23 cellular contexts compared by ENCODE assay signal in the genomic region with DNA sequence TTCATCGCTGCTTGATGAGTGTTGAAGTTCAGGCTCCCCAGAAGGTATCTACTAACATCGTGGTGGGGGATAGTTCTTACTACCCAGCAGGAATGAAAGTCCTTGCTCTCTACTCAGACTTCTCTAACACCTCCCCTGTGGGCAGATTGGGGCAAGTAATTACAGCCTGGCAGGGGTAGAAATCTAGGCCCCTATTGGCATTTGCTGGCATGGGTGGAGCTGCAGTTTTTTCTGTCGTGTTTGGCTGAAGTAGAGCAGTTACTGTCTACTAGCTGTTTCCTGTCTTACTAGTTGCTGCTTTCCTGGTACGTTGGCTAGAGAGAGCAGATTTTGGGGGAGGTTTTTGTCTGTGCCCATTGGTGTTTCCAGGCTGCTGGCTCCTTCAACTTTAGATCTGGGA. TPM values are rescaled to one million over a fixed set of nuclear protein-coding genes. Genes with fewer than 3 reads are reported as not detected.
DNase-seq lines count a peak whose midpoint lies in the region; ATAC-seq and TF ChIP-seq lines count a peak whose summit lies in the region.
"Had no signal": no experiment of that assay in that cellular context is flagged by ENCODE, and none has a peak within 500 bp of the region (broad histone marks: within the 10 kb centered on the region; RNA-seq: fewer than 3 reads in every experiment).

No MANE protein-coding gene starts in this region.

- H3K9me3 ChIP-seq in CD4-positive, alpha-beta T cell (ENCODE audit: control insufficient read depth, low read length), result no peaks in the 10 kb centered on the region
- H3K9me3 ChIP-seq in neutrophil, result no peaks in the 10 kb centered on the region
- H3K9me3 ChIP-seq: BE2C, HAP-1, MG63 had no signal

- H3K36me3 ChIP-seq in neutrophil, result peaks cover 25% of the 10 kb centered on the region
- H3K36me3 ChIP-seq: BE2C, HAP-1 had no signal

- H3K9me3 Mint-ChIP-seq in CD14-positive monocyte (no peaks in the 10 kb centered on the region), WTC11 (peaks cover 4% of the 10 kb centered on the region; the same call in 1 of the 2 replicates)
- no peaks in the 10 kb centered on the region for H3K9me3 Mint-ChIP-seq in CD4-positive, alpha-beta T cell
- H3K9me3 Mint-ChIP-seq in activated CD8-positive, alpha-beta T cell treated with anti-CD3 and anti-CD28 coated beads for 36 hours, result no peaks in the 10 kb centered on the region
- H3K9me3 Mint-ChIP-seq: CD4-positive, alpha-beta memory T cell; GM23338 had no signal

- CTCF ChIA-PET in CD4-positive, alpha-beta T cell (lab: Charles Lee), result no interaction called here
- CTCF ChIA-PET in activated CD8-positive, alpha-beta T cell treated with anti-CD3 and anti-CD28 coated beads for 36 hours (lab: Charles Lee), result no interaction called here
- CTCF ChIA-PET in WTC11 (lab: Charles Lee), result no interaction called here

- POLR2A ChIA-PET in CD4-positive, alpha-beta T cell (lab: Charles Lee), result interaction anchor here (0.6 kb wide), 1 partner anchor 1808 kb away, joined by 3 read pairs; the partner anchor contains the start of gene FAF1
- POLR2A ChIA-PET in activated CD8-positive, alpha-beta T cell treated with anti-CD3 and anti-CD28 coated beads for 36 hours (lab: Charles Lee), result interaction anchor here (0.7 kb wide), 1 partner anchor 56 kb away, joined by 5 read pairs; no protein-coding TSS in a partner anchor
- POLR2A ChIA-PET in WTC11 (lab: Charles Lee), result no interaction called here

- H3K27ac ChIP-seq in CD4-positive, alpha-beta T cell (ENCODE audit: low read depth, low read length), result no peak overlapping the region
- H3K27ac ChIP-seq in neutrophil, result peak overlapping the region; percentile 78
- H3K27ac ChIP-seq: RWPE1, SK-N-MC had no signal

- no peaks in the 10 kb centered on the region for H3K4me1 Mint-ChIP-seq in CD14-positive monocyte
- H3K4me1 Mint-ChIP-seq in CD4-positive, alpha-beta T cell (ENCODE audit: low read depth), result peaks cover 25% of the 10 kb centered on the region
- H3K4me1 Mint-ChIP-seq in activated CD8-positive, alpha-beta T cell treated with anti-CD3 and anti-CD28 coated beads for 36 hours (ENCODE audit: low read depth), result peaks cover 10% of the 10 kb centered on the region
- no peaks in the 10 kb centered on the region for H3K4me1 Mint-ChIP-seq in WTC11

- H3K27ac Mint-ChIP-seq in CD14-positive monocyte (peak overlapping the region in 4 of 7 donors; percentile 2 to 30 (median 22)), WTC11 (no peak overlapping the region)
- peak overlapping the region; percentile 14 for H3K27ac Mint-ChIP-seq in CD4-positive, alpha-beta T cell
- H3K27ac Mint-ChIP-seq in activated CD8-positive, alpha-beta T cell treated with anti-CD3 and anti-CD28 coated beads for 36 hours, result no peak overlapping the region
- H3K27ac Mint-ChIP-seq: GM23338 had no signal

- H3K36me3 Mint-ChIP-seq in CD14-positive monocyte, result peaks cover 35 to 37% of the 10 kb centered on the region in 2 donors
- H3K36me3 Mint-ChIP-seq in CD4-positive, alpha-beta T cell (ENCODE audit: low read depth), result peaks cover 57% of the 10 kb centered on the region
- peaks cover 8% of the 10 kb centered on the region for H3K36me3 Mint-ChIP-seq in activated CD8-positive, alpha-beta T cell treated with anti-CD3 and anti-CD28 coated beads for 36 hours (ENCODE audit: low read depth)
- H3K36me3 Mint-ChIP-seq in WTC11, result peaks cover 5% of the 10 kb centered on the region; the same call in 1 of the 2 replicates

- ATAC-seq in CD4-positive, alpha-beta T cell (ENCODE audit: poor library complexity), result no peak
- ATAC-seq in activated CD8-positive, alpha-beta T cell treated with anti-CD3 and anti-CD28 coated beads for 36 hours, result peak; percentile 37
- ATAC-seq in GM18867 (IDR thresholded peaks at IDR 0.05; ENCODE audit: unreplicated experiment), result no peak
- ATAC-seq in WTC11, result no peak
- ATAC-seq: GM23338 had no signal

- intact Hi-C loops in CD14-positive monocyte (cut with micrococcal nuclease), result no loop called here
- intact Hi-C loops in CD4-positive, alpha-beta T cell (cut with DNase I, micrococcal nuclease), result loop anchor here in 1 of 2 experiments (10.0 kb wide), 1 partner anchor 643 kb away; no protein-coding TSS in a partner anchor
- intact Hi-C loops in activated CD8-positive, alpha-beta T cell treated with anti-CD3 and anti-CD28 coated beads for 36 hours (cut with micrococcal nuclease), result no loop called here

- no peaks in the 10 kb centered on the region for H3K27me3 Mint-ChIP-seq in CD14-positive monocyte (ENCODE audit: low read depth in 3 of 3)
- H3K27me3 Mint-ChIP-seq in CD4-positive, alpha-beta T cell, result no peaks in the 10 kb centered on the region
- no peaks in the 10 kb centered on the region for H3K27me3 Mint-ChIP-seq in activated CD8-positive, alpha-beta T cell treated with anti-CD3 and anti-CD28 coated beads for 36 hours
- H3K27me3 Mint-ChIP-seq in WTC11 (ENCODE audit: low read depth), result no peaks in the 10 kb centered on the region
- H3K27me3 Mint-ChIP-seq: CD4-positive, alpha-beta memory T cell; IgD-negative memory B cell had no signal

- H3K4me1 ChIP-seq in neutrophil (ENCODE audit: control insufficient read depth in 1 of 2, insufficient read depth in 1 of 2, low read depth in 1 of 2, low read length in 1 of 2), result peaks cover 6 to 9% of the 10 kb centered on the region in 2 experiments
- H3K4me1 ChIP-seq: BE2C, HAP-1 had no signal

- no peak overlapping the region for H3K4me3 ChIP-seq in neutrophil (ENCODE audit: low read depth in 1 of 2, low read length in 1 of 2)
- H3K4me3 ChIP-seq: GM23338, HAP-1, MG63, SK-N-MC had no signal

- H3K4me3 Mint-ChIP-seq in CD14-positive monocyte (no peak overlapping the region), WTC11 (no peak overlapping the region)
- no peak overlapping the region for H3K4me3 Mint-ChIP-seq in CD4-positive, alpha-beta T cell
- no peak overlapping the region for H3K4me3 Mint-ChIP-seq in activated CD8-positive, alpha-beta T cell treated with anti-CD3 and anti-CD28 coated beads for 36 hours
- H3K4me3 Mint-ChIP-seq: CD4-positive, alpha-beta memory T cell; GM23338 had no signal

- H3K27me3 ChIP-seq in CD4-positive, alpha-beta T cell (ENCODE audit: control insufficient read depth, insufficient read depth, low read length), result no peaks in the 10 kb centered on the region
- H3K27me3 ChIP-seq in neutrophil, result no peaks in the 10 kb centered on the region
- H3K27me3 ChIP-seq: BE2C, MG63 had no signal

- DNase-seq in CD14-positive monocyte (ENCODE audit: low spot score) (no peak), HuH-7.5 (ENCODE audit: low spot score) (no peak), WTC11 (ENCODE audit: low spot score) (no peak)
- DNase-seq in CD4-positive, alpha-beta T cell, result no peak
- no peak for DNase-seq in activated CD8-positive, alpha-beta T cell treated with anti-CD3 and anti-CD28 coated beads for 36 hours
- DNase-seq: BE2C; Karpas-422; MG63; NCI-H1048; NCI-H1417 treated with DMSO at 0.1 percent for 48 hours; NCI-H187; NCI-H446 treated with DMSO at 0.1 percent for 48 hours; NCI-H526 treated with DMSO at 0.1 percent for 48 hours; NK-92 treated with Interleukin-12 subunit alpha and Interleukin-12 subunit beta, amount 100 ng/mL, for 24 hours; SHP77 treated with DMSO at 0.1 percent for 48 hours had no signal

- no peak for TF ChIP-seq CTCF in CD14-positive monocyte (IDR thresholded peaks at IDR 0.05)
- TF ChIP-seq CTCF in CD4-positive, alpha-beta T cell (IDR thresholded peaks at IDR 0.05), result no peak
- no peak for TF ChIP-seq CTCF in activated CD8-positive, alpha-beta T cell treated with anti-CD3 and anti-CD28 coated beads for 36 hours (IDR thresholded peaks at IDR 0.05)
- no peak for TF ChIP-seq CTCF in neutrophil (IDR thresholded peaks at IDR 0.05)
- TF ChIP-seq CTCF in WTC11 (IDR thresholded peaks at IDR 0.05), result no peak

TF ChIP-seq in WTC11, 78 proteins besides CTCF, POLR2A, EP300 and RAD21 (continues in another document):
- TF ChIP-seq KAT7 (CRISPR knock-in tag; IDR thresholded peaks at IDR 0.05; ENCODE audit: borderline replicate concordance) (no peak), ATF2 (CRISPR knock-in tag; IDR thresholded peaks at IDR 0.05; ENCODE audit: borderline replicate concordance, low read depth) (no peak), MAX (CRISPR knock-in tag; IDR thresholded peaks at IDR 0.05) (no peak), FOXP1 (CRISPR knock-in tag; IDR thresholded peaks at IDR 0.05; ENCODE audit: borderline replicate concordance) (no peak), IRF2 (CRISPR knock-in tag; IDR thresholded peaks at IDR 0.05; ENCODE audit: borderline replicate concordance, low read depth) (no peak), TCF7 (CRISPR knock-in tag; IDR thresholded peaks at IDR 0.05; ENCODE audit: low read depth) (no peak)
- TF ChIP-seq, protein P1, sequence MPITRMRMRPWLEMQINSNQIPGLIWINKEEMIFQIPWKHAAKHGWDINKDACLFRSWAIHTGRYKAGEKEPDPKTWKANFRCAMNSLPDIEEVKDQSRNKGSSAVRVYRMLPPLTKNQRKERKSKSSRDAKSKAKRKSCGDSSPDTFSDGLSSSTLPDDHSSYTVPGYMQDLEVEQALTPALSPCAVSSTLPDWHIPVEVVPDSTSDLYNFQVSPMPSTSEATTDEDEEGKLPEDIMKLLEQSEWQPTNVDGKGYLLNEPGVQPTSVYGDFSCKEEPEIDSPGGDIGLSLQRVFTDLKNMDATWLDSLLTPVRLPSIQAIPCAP (CRISPR knock-in tag; IDR thresholded peaks at IDR 0.05), result no peak
- TF ChIP-seq, protein P2, sequence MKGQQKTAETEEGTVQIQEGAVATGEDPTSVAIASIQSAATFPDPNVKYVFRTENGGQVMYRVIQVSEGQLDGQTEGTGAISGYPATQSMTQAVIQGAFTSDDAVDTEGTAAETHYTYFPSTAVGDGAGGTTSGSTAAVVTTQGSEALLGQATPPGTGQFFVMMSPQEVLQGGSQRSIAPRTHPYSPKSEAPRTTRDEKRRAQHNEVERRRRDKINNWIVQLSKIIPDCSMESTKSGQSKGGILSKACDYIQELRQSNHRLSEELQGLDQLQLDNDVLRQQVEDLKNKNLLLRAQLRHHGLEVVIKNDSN (CRISPR knock-in tag; IDR thresholded peaks at IDR 0.05), result no peak

RNA-seq across cellular contexts. Expression of gene ZYG11B, which starts 41.6 kb away (rescaled TPM):
- polyA plus RNA-seq in CD14-positive monocyte, result 10 to 100 TPM; 15.8 to 17.5 TPM
- total RNA-seq in CD4-positive, alpha-beta T cell, result 10 to 100 TPM; 14.1 to 16.1 TPM
- 10 to 100 TPM; 10.8 to 10.9 TPM for total RNA-seq in activated CD8-positive, alpha-beta T cell treated with anti-CD3 and anti-CD28 coated beads for 36 hours
- 19.2 to 19.9 TPM (median 19.4 TPM) in 3 replicates for total RNA-seq in WTC11 (2021)

Comparison
In these comparisons a context has a peak if more than half of its experiments do, and no peak if none do; other contexts are left out.
1. H3K27ac Mint-ChIP-seq: peak in CD14-positive monocyte (4 of 7) and CD4-positive, alpha-beta T cell (single experiment); none in activated CD8-positive, alpha-beta T cell treated with anti-CD3 and anti-CD28 coated beads for 36 hours (single experiment) and WTC11 (single experiment).